28 cellular contexts compared by ENCODE assay signal in the genomic region with DNA sequence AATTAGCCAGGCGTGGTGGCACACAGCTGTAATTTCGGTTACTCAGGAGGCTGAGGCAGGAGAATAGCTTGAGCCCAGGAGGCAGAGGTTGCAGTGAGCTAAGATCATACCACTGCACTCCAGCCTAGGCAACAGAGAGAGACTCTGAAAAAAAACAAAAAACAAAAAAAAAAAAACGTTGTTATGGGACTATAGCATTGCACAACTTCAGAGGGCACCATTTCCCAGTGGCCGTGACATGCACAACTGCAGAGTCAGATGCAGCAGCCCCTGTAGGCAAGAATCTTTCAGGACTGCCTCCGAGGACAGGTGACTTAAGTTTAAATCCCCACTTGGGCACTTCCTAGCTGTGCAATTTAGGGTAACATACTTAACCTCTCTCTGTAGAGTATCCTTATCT.
"Had no signal": no experiment of that assay in that cellular context is flagged by ENCODE, and none has a peak within 500 bp of the region (broad histone marks: within the 10 kb centered on the region; RNA-seq: fewer than 3 reads in every experiment).

No MANE protein-coding gene starts in this region.

- H3K36me3 Mint-ChIP-seq: WTC11 had no signal

- H3K4me3 Mint-ChIP-seq: activated CD4-positive, alpha-beta memory T cell treated with anti-CD3 and anti-CD28 coated beads, Interleukin-2, amount 10 ng/mL, durations not matched to agents 7 days and 5 days; activated CD4-positive, alpha-beta T cell treated with anti-CD3 and anti-CD28 coated beads, Interleukin-2, amount 10 ng/mL, durations not matched to agents 7 days and 5 days; activated naive CD8-positive, alpha-beta T cell; activated T-cell treated with anti-CD3 and anti-CD28 coated beads, Interleukin-2, amount 50 U/mL, for 24 hours; activated T-cell treated with anti-CD3 and anti-CD28 coated beads, Interleukin-2, amount 50 U/mL, for 72 hours; effector memory CD8-positive, alpha-beta T cell; WTC11 had no signal

- H3K9me3 ChIP-seq: esophagus squamous epithelium, gastroesophageal sphincter had no signal

- H3K36me3 ChIP-seq: brain microvascular endothelial cell, esophagus squamous epithelium, gastroesophageal sphincter had no signal

- H3K27ac Mint-ChIP-seq: activated CD4-positive, alpha-beta memory T cell treated with anti-CD3 and anti-CD28 coated beads, Interleukin-2, amount 10 ng/mL, durations not matched to agents 7 days and 5 days; activated CD4-positive, alpha-beta T cell treated with anti-CD3 and anti-CD28 coated beads, Interleukin-2, amount 10 ng/mL, durations not matched to agents 7 days and 5 days; activated naive CD8-positive, alpha-beta T cell; activated T-cell treated with anti-CD3 and anti-CD28 coated beads, Interleukin-2, amount 50 U/mL, for 24 hours; activated T-cell treated with anti-CD3 and anti-CD28 coated beads, Interleukin-2, amount 50 U/mL, for 72 hours; effector memory CD8-positive, alpha-beta T cell; WTC11 had no signal

- H3K4me1 Mint-ChIP-seq: activated CD4-positive, alpha-beta memory T cell treated with anti-CD3 and anti-CD28 coated beads, Interleukin-2, amount 10 ng/mL, durations not matched to agents 7 days and 5 days; activated CD4-positive, alpha-beta T cell treated with anti-CD3 and anti-CD28 coated beads, Interleukin-2, amount 10 ng/mL, durations not matched to agents 7 days and 5 days; WTC11 had no signal

- H3K9me3 Mint-ChIP-seq: activated CD4-positive, alpha-beta memory T cell treated with anti-CD3 and anti-CD28 coated beads, Interleukin-2, amount 10 ng/mL, durations not matched to agents 7 days and 5 days; activated CD4-positive, alpha-beta T cell treated with anti-CD3 and anti-CD28 coated beads, Interleukin-2, amount 10 ng/mL, durations not matched to agents 7 days and 5 days; activated T-cell treated with anti-CD3 and anti-CD28 coated beads, Interleukin-2, amount 50 U/mL, for 24 hours; effector memory CD8-positive, alpha-beta T cell had no signal

- DNase-seq: activated CD4-positive, alpha-beta memory T cell treated with anti-CD3 and anti-CD28 coated beads, Interleukin-2, amount 10 ng/mL, durations not matched to agents 7 days and 5 days; activated CD4-positive, alpha-beta T cell treated with anti-CD3 and anti-CD28 coated beads for 1 hour; activated CD4-positive, alpha-beta T cell treated with anti-CD3 and anti-CD28 coated beads for 4 hours; activated CD4-positive, alpha-beta T cell treated with anti-CD3 and anti-CD28 coated beads, Interleukin-2, amount 10 ng/mL, durations not matched to agents 7 days and 5 days; activated CD4-positive, alpha-beta T cell treated with anti-CD3 and anti-CD28 coated beads, Interleukin-2, amount 50 U/mL, for 4 hours; activated CD8-positive, alpha-beta memory T cell treated with anti-CD3 and anti-CD28 coated beads, Interleukin-2, amount 50 U/mL, for 48 hours; activated gamma-delta T cell treated with Interleukin-2 at 50 U/mL for 16 hours; activated naive CD4-positive, alpha-beta T cell treated with anti-CD3 and anti-CD28 coated beads, Interleukin-2, amount 50 U/mL, for 16 hours; activated naive CD4-positive, alpha-beta T cell treated with Interleukin-2 at 50 U/mL for 16 hours; activated T-cell treated with anti-CD3 and anti-CD28 coated beads for 4 hours; activated T-cell treated with anti-CD3 and anti-CD28 coated beads, Interleukin-2, amount 50 U/mL, for 24 hours; activated T-cell treated with anti-CD3 and anti-CD28 coated beads, Interleukin-2, amount 50 U/mL, for 72 hours; amniotic stem cell; anterior cingulate cortex; brain microvascular endothelial cell; caudate nucleus; cortex of kidney; dermis blood vessel endothelial cell; effector CD4-positive, alpha-beta T cell; effector memory CD8-positive, alpha-beta T cell; esophagus squamous epithelium; foreskin melanocyte; T-helper 2 cell had no signal

- H3K4me3 ChIP-seq: esophagus squamous epithelium, gastroesophageal sphincter had no signal

- H3K27me3 ChIP-seq: brain microvascular endothelial cell, gastroesophageal sphincter had no signal

- H3K4me1 ChIP-seq: esophagus squamous epithelium, gastroesophageal sphincter had no signal

- ATAC-seq: activated T-cell treated with anti-CD3 and anti-CD28 coated beads, Interleukin-2, amount 50 U/mL, for 72 hours; effector memory CD8-positive, alpha-beta T cell; gastroesophageal sphincter; WTC11 had no signal

- H3K27me3 Mint-ChIP-seq: activated naive CD8-positive, alpha-beta T cell; activated T-cell treated with anti-CD3 and anti-CD28 coated beads, Interleukin-2, amount 50 U/mL, for 24 hours had no signal

- H3K27ac ChIP-seq: brain microvascular endothelial cell, epithelial cell of prostate, esophagus squamous epithelium, gastroesophageal sphincter, VCaP had no signal
